In genomic region chr15:62280625-62281024, GRCh38 we compare ENCODE assay signal across 3 cellular contexts.
A peak's percentile ranks its signal among the peaks of the same experiment; 100 is the strongest.
TF ChIP-seq lines count a peak whose summit lies in the region.

No MANE protein-coding gene starts in this region.

TF ChIP-seq in liver, 16 proteins besides CTCF, POLR2A, EP300 and RAD21:
- peak in 1 of 2 donors; percentile 85 for TF ChIP-seq EGR1 (IDR thresholded peaks at IDR 0.05; ENCODE audit: low read depth in 2 of 2)
- peak; percentile 69 for TF ChIP-seq ZBTB33 (IDR thresholded peaks at IDR 0.05)
- TF ChIP-seq YY1 (IDR thresholded peaks at IDR 0.05), result peak; percentile 91
- peak; percentile 65 to 78 for TF ChIP-seq JUND (IDR thresholded peaks at IDR 0.05)
- peak; percentile 76 to 80 for TF ChIP-seq RXRA (IDR thresholded peaks at IDR 0.05)
- TF ChIP-seq SP1 (IDR thresholded peaks at IDR 0.05), result peak; percentile 88
- TF ChIP-seq FOXA2 (IDR thresholded peaks at IDR 0.05), result peak; percentile 92
- TF ChIP-seq HNF4A (conservative IDR thresholded peaks at IDR 0.05), result peak; percentile 62 to 66
- TF ChIP-seq ATF3 (IDR thresholded peaks at IDR 0.05), result peak; percentile 66
- TF ChIP-seq REST (IDR thresholded peaks at IDR 0.05), result peak; percentile 87
- no peak for TF ChIP-seq MAX (IDR thresholded peaks at IDR 0.05)
- no peak for TF ChIP-seq GABPA (IDR thresholded peaks at IDR 0.05 in 1 of 2, conservative IDR thresholded peaks at IDR 0.05 in 1 of 2)
- TF ChIP-seq NR2F2 (IDR thresholded peaks at IDR 0.05), result peak; percentile 21
- TF ChIP-seq HNF4G (IDR thresholded peaks at IDR 0.05), result peak; percentile 18
- peak; percentile 79 for TF ChIP-seq FOXA1 (IDR thresholded peaks at IDR 0.05)
- peak; percentile 38 for TF ChIP-seq TAF1 (conservative IDR thresholded peaks at IDR 0.05)

TF ChIP-seq in HepG2, 621 proteins besides CTCF, POLR2A, EP300 and RAD21:
- TF ChIP-seq KLF11 (CRISPR knock-in tag; IDR thresholded peaks at IDR 0.05) (no peak), ZNF652 (CRISPR knock-in tag; IDR thresholded peaks at IDR 0.05; ENCODE audit: borderline replicate concordance, low read depth) (no peak), FOXO1 (CRISPR knock-in tag; IDR thresholded peaks at IDR 0.05) (no peak), RFX5 (IDR thresholded peaks at IDR 0.05; ENCODE audit: low read depth, low read length) (no peak), TP53 (CRISPR knock-in tag; conservative IDR thresholded peaks at IDR 0.05) (no peak)
TF ChIP-seq in HepG2: peak in this region for 0.

TF ChIP-seq in K562, 482 proteins besides CTCF, POLR2A, EP300 and RAD21:
- no peak for TF ChIP-seq MBD2 (IDR thresholded peaks at IDR 0.05; ENCODE audit: borderline replicate concordance, low read depth)
- TF ChIP-seq FOXK2 (conservative IDR thresholded peaks at IDR 0.05 in 1 of 2, IDR thresholded peaks at IDR 0.05 in 1 of 2; ENCODE audit: low read depth in 2 of 2), result no peak
- TF ChIP-seq PCBP1 (IDR thresholded peaks at IDR 0.05; ENCODE audit: low read depth, low read length, poor library complexity, severe bottlenecking), result no peak
- TF ChIP-seq KDM1A (IDR thresholded peaks at IDR 0.05), result no peak
- TF ChIP-seq CHD1 (IDR thresholded peaks at IDR 0.05; ENCODE audit: low read length), result no peak
- TF ChIP-seq SRF (CRISPR knock-in tag; IDR thresholded peaks at IDR 0.05), result no peak
- TF ChIP-seq SAFB (IDR thresholded peaks at IDR 0.05; ENCODE audit: borderline replicate concordance, low read depth, low read length), result no peak
- TF ChIP-seq RNF2 (IDR thresholded peaks at IDR 0.05), result no peak
